ENCODE assay signal across 8 cellular contexts in genomic region chr11:60169264-60169915, GRCh38. TPM values are rescaled to one million over a fixed set of nuclear protein-coding genes. Genes with fewer than 3 reads are reported as not detected.
A peak's percentile ranks its signal among the peaks of the same experiment; 100 is the strongest.
DNase-seq lines count a peak whose midpoint lies in the region; ATAC-seq and TF ChIP-seq lines count a peak whose summit lies in the region.

No MANE protein-coding gene starts in this region.

- no peaks in the 10 kb centered on the region for H3K9me3 ChIP-seq in right lobe of liver
- H3K9me3 ChIP-seq in prostate gland: no peaks in the 10 kb centered on the region

- H3K4me1 ChIP-seq in right lobe of liver: no peaks in the 10 kb centered on the region
- H3K4me1 ChIP-seq in prostate gland (replicated peaks): no peaks in the 10 kb centered on the region

- TF ChIP-seq CTCF in astrocyte of the spinal cord (IDR thresholded peaks at IDR 0.05; ENCODE audit: low read depth, low read length): peak; percentile 1
- peak; percentile 38 to 55 (median 52) for TF ChIP-seq CTCF in right lobe of liver (IDR thresholded peaks at IDR 0.05)
- TF ChIP-seq CTCF in prostate gland (IDR thresholded peaks at IDR 0.05): peak in 1 of 4 experiments; percentile 29

- in situ Hi-C loops in KBM-7 (cut with MboI; ENCODE audit: low pct_unique_long_range_greater_than_20kb, low sequenced_read_pairs) (no loop called here), astrocyte of the spinal cord (cut with HindIII; ENCODE audit: low sequenced_read_pairs) (no loop called here)

- WGBS in right lobe of liver (ENCODE audit: insufficient coverage, low coverage, low lambda C conversion rate, missing lambda C conversion rate): 46% methylated on average over 5 of the region's 6 CpGs
- 72% methylated on average over 6 of the region's 6 CpGs for WGBS in prostate gland

- DNase-seq in COLO668 (lab: John Stamatoyannopoulos, UW; ENCODE audit: unreplicated experiment) (peak; percentile 31), KBM-7 (peak; percentile 70), astrocyte of the spinal cord (ENCODE audit: low read depth, low spot score) (peak; percentile 0), right lobe of liver (peak in 1 of 3 donors; percentile 50), prostate gland (ENCODE audit: low spot score) (no peak), UCSD-AML1 (lab: John Stamatoyannopoulos, UW; ENCODE audit: unreplicated experiment) (no peak), posterior vena cava (ENCODE audit: low spot score) (no peak), activated gamma-delta T cell treated with Interleukin-2 at 50 U/mL for 16 hours (no peak)

- no peak for TF ChIP-seq POLR2A in right lobe of liver (IDR thresholded peaks at IDR 0.05)
- TF ChIP-seq POLR2A in prostate gland (IDR thresholded peaks at IDR 0.05): no peak

- H3K4me3 ChIP-seq in astrocyte of the spinal cord (ENCODE audit: low read depth, low read length): no peak overlapping the region
- no peak overlapping the region for H3K4me3 ChIP-seq in right lobe of liver
- no peak overlapping the region for H3K4me3 ChIP-seq in prostate gland

- H3K27me3 ChIP-seq in right lobe of liver (no peaks in the 10 kb centered on the region), prostate gland (replicated peaks; ENCODE audit: insufficient read depth) (no peaks in the 10 kb centered on the region)

- H3K36me3 ChIP-seq in right lobe of liver (no peaks in the 10 kb centered on the region), prostate gland (no peaks in the 10 kb centered on the region)

- ATAC-seq in right lobe of liver: peak; percentile 57 to 87 (median 61)

- intact Hi-C loops in right lobe of liver (cut with DNase I): no loop called here
- intact Hi-C loops in prostate gland (cut with DNase I): no loop called here
- intact Hi-C loops in posterior vena cava (cut with DNase I): no loop called here

- no peak overlapping the region for H3K27ac ChIP-seq in right lobe of liver
- no peak overlapping the region for H3K27ac ChIP-seq in prostate gland

RNA-seq across cellular contexts. Expression of gene MS4A6A, which starts 13.5 kb away (rescaled TPM):
- total RNA-seq in right lobe of liver (10 to 100 TPM; 42.4 to 98.5 (median 61.5) TPM), prostate gland (10 to 100 TPM; 13.4 to 44.1 TPM), posterior vena cava (100 to 1,000 TPM in 1 of 2 donors, 10 to 100 TPM in 1; 50.3 to 190 TPM)

Comparison
In these comparisons a context has a peak if more than half of its experiments do, and no peak if none do; other contexts are left out.
1. DNase-seq: peak in COLO668 (single experiment), KBM-7 (single experiment) and astrocyte of the spinal cord (single experiment); none in prostate gland (single experiment), UCSD-AML1 (single experiment), posterior vena cava (single experiment) and activated gamma-delta T cell treated with Interleukin-2 at 50 U/mL for 16 hours (single experiment).